9 cellular contexts compared by ENCODE assay signal in the genomic region with DNA sequence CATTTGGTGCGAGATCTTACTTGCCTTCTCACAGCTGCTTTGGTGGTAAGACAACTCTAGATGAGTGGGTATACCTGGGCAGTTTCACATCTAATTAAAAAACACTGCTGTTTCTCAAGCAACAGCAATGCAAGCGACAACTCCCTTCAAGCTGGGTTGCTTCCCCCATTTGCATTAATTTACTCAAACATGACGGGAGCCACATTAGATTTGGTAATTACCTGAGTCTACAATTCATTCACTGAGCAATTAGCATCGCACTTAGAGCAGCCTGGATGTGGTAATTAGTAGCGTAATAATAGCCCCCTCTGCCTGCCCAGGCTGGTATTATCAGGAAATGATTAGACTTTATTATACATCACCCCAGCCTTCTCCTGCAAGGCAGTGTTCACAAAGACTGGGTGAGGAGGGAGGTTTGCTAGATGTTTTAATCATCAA.
DNase-seq lines count a peak whose midpoint lies in the region; TF ChIP-seq lines count a peak whose summit lies in the region.
"Had no signal": no experiment of that assay in that cellular context is flagged by ENCODE, and none has a peak within 500 bp of the region (broad histone marks: within the 10 kb centered on the region; RNA-seq: fewer than 3 reads in every experiment).

No MANE protein-coding gene starts in this region.

- H3K4me1 ChIP-seq in spleen = no peaks in the 10 kb centered on the region

- peak; percentile 38; the same call in 1 of the 2 replicates for TF ChIP-seq CTCF in GM12874 (IDR thresholded peaks at IDR 0.05; ENCODE audit: insufficient read depth, low read depth, low read length)
- TF ChIP-seq CTCF in cardiac fibroblast (IDR thresholded peaks at IDR 0.05; ENCODE audit: low read depth, low read length) = peak; percentile 20
- TF ChIP-seq CTCF in spleen (IDR thresholded peaks at IDR 0.05 in 8 of 11, conservative IDR thresholded peaks at IDR 0.05 in 3 of 11) = peak in 7 of 11 experiments; percentile 6 to 33 (median 28)

- H3K4me3 ChIP-seq in cardiac fibroblast (replicated peaks in 1 of 2; ENCODE audit: low read depth in 2 of 2, low read length in 2 of 2) = no peak overlapping the region
- no peak overlapping the region for H3K4me3 ChIP-seq in spleen
- H3K4me3 ChIP-seq: thoracic aorta had no signal

- TF ChIP-seq POLR2A in spleen (IDR thresholded peaks at IDR 0.05) = no peak

- H3K9me3 ChIP-seq in spleen = no peaks in the 10 kb centered on the region
- H3K9me3 ChIP-seq: thoracic aorta had no signal

- peaks cover 0 to 8% (median 0%) of the 10 kb centered on the region in 7 donors for H3K27me3 ChIP-seq in spleen (replicated peaks in 1 of 7)

- WGBS in spleen, 5 donors = 39 to 49% (median 48%) methylated on average over 5 of the region's 5 CpGs

- no peak overlapping the region for H3K27ac ChIP-seq in spleen
- H3K27ac ChIP-seq: thoracic aorta had no signal

- no peaks in the 10 kb centered on the region for H3K36me3 ChIP-seq in spleen
- H3K36me3 ChIP-seq: thoracic aorta had no signal

- intact Hi-C loops in spleen (cut with DNase I; ENCODE audit: low total_unique reads) = no loop called here

- DNase-seq in HCEC 1CT (peak; percentile 20), NCI-H2081 (lab: John Stamatoyannopoulos, UW) (peak; percentile 40 to 89), cardiac fibroblast (ENCODE audit: low read depth in 2 of 2) (no peak), spleen (no peak), AG20443 (ENCODE audit: low spot score) (no peak), glomerular visceral epithelial cell (ENCODE audit: extremely low spot score) (no peak), 8988T (no peak)

Comparison
In these comparisons a context has a peak if more than half of its experiments do, and no peak if none do; other contexts are left out.
1. DNase-seq: peak in HCEC 1CT (single experiment) and NCI-H2081 (2 of 2); none in cardiac fibroblast (0 of 2), spleen (single experiment), AG20443 (single experiment), glomerular visceral epithelial cell (single experiment) and 8988T (single experiment).
2. Peak in every context shown above with its lines, with median percentiles within 50 percentile points of each other: CTCF ChIP-seq.